In the genomic region with DNA sequence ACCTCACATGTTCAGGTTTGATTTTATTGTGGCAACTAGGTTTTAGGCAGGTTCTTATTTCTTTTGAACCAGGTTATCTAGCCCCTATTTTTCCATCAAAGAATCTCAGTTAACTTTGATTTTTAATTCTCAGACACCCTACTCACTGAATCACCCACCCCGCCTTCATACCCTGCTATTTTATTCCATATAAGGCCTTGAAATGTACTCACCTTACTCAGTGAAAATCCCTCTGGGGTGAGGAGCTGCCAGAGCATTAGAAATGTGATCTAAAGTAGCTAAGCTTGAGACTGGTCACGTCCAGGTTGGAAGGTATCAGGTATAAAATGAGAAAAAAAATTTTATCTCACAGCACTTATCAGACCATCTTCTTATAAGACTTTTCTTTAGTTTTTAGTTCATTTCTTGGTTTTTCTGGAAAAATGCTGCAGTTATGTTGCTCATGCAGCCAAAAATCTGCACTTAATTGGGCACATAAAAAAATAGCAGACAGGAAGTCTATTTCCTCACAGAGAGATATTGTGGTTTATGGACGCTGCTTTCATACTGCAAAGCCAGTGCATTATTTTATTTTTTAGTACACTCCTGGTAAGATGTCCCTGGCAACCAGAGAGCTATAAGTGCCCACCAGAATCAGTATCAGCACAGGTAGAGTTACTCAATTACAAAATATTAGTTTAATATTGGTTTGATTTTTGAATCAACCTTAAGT, we compare ENCODE assay signal across 1 cellular context.
TF ChIP-seq lines count a peak whose summit lies in the region.

No MANE protein-coding gene starts in this region.

TF ChIP-seq in endothelial cell of umbilical vein, 7 proteins besides CTCF, POLR2A, EP300 and RAD21:
- TF ChIP-seq, protein P1, sequence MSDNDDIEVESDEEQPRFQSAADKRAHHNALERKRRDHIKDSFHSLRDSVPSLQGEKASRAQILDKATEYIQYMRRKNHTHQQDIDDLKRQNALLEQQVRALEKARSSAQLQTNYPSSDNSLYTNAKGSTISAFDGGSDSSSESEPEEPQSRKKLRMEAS (IDR thresholded peaks at IDR 0.05; ENCODE audit: insufficient read depth, insufficient read length) = no peak
- TF ChIP-seq FOS (IDR thresholded peaks at IDR 0.05; ENCODE audit: borderline replicate concordance, insufficient read depth, low read length) (no peak), POLR2AphosphoS5 (IDR thresholded peaks at IDR 0.05; ENCODE audit: insufficient read depth, low read depth, low read length) (no peak), GATA2 (IDR thresholded peaks at IDR 0.05; ENCODE audit: insufficient read depth, insufficient read length, low read depth, low read length) (no peak), MYC (IDR thresholded peaks at IDR 0.05; ENCODE audit: low read depth, low read length) (no peak), EZH2 (IDR thresholded peaks at IDR 0.05; ENCODE audit: borderline replicate concordance, low read depth, low read length, severe bottlenecking) (no peak), JUN (IDR thresholded peaks at IDR 0.05; ENCODE audit: borderline replicate concordance, insufficient read depth, insufficient read length, low read depth) (no peak)
